In the genomic region with DNA sequence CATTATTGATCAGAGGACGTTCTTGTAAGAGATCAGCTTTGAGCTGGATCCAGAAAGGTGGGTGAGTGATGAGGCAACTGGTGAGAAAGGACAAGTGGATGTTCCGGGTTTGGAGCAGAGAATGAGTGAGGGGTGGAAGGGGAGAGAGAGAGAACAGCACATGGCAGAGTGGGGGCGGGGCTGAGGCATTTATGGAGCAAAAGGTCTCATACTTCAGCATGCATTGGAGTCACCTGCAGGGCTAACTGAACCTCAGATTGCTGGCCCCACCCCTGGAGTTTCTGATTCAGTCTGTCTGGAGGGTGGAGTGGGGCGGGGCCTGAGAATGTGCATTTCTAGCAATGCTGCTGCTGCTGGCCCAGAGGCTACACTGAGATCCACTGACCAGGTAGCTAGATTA, we compare ENCODE assay signal across 30 cellular contexts.
"Had no signal": no experiment of that assay in that cellular context is flagged by ENCODE, and none has a peak within 500 bp of the region (broad histone marks: within the 10 kb centered on the region; RNA-seq: fewer than 3 reads in every experiment).

No MANE protein-coding gene starts in this region.

- H3K27me3 ChIP-seq: ascending aorta had no signal

- H3K4me3 ChIP-seq: ascending aorta, cardiac muscle cell, SJSA1 had no signal

- H3K27ac Mint-ChIP-seq: activated B cell treated with CpG ODN at 0.5 μM for 24 hours; activated CD4-positive, alpha-beta T cell treated with anti-CD3 and anti-CD28 coated beads, Interleukin-2, amount 10 ng/mL, durations not matched to agents 24 days and 14 days; activated CD8-positive, alpha-beta T cell treated with anti-CD3 and anti-CD28 coated beads for 36 hours; activated naive CD8-positive, alpha-beta T cell treated with anti-CD3 and anti-CD28 coated beads, Interleukin-2, amount 10 ng/mL, durations not matched to agents 7 days and 5 days; activated T-cell treated with anti-CD3 and anti-CD28 coated beads, Interleukin-2, amount 50 U/mL, for 72 hours; activated T-helper 17 cell treated with anti-CD3 and anti-CD28 coated beads, Interleukin-2, amount 50 U/mL, for 72 hours; IgD-negative memory B cell; T-cell had no signal

- ATAC-seq: activated CD8-positive, alpha-beta T cell treated with anti-CD3 and anti-CD28 coated beads for 36 hours; activated T-cell treated with anti-CD3 and anti-CD28 coated beads, Interleukin-2, amount 50 U/mL, for 72 hours; activated T-helper 17 cell treated with anti-CD3 and anti-CD28 coated beads, Interleukin-2, amount 50 U/mL, for 72 hours; SK-N-SH treated with all-trans-retinoic acid at 6 μM for 48 hours; T-cell had no signal

- H3K4me1 Mint-ChIP-seq: activated B cell treated with CpG ODN at 0.5 μM for 24 hours; activated CD4-positive, alpha-beta T cell treated with anti-CD3 and anti-CD28 coated beads, Interleukin-2, amount 10 ng/mL, durations not matched to agents 24 days and 14 days had no signal

- H3K4me1 ChIP-seq: ascending aorta, SJSA1 had no signal

- DNase-seq: activated B cell treated with CpG ODN at 0.5 μM for 24 hours; activated CD4-positive, alpha-beta T cell treated with anti-CD3 and anti-CD28 coated beads, Interleukin-2, amount 10 ng/mL, durations not matched to agents 24 days and 14 days; activated CD4-positive, alpha-beta T cell treated with anti-CD3 and anti-CD28 coated beads, Interleukin-2, amount 50 U/mL, for 4 hours; activated CD4-positive, CD25-positive, alpha-beta regulatory T cell treated with anti-CD3 and anti-CD28 coated beads, Interleukin-2, amount 50 U/mL, for 72 hours; activated CD8-positive, alpha-beta T cell treated with anti-CD3 and anti-CD28 coated beads for 36 hours; activated effector memory CD4-positive, alpha-beta T cell treated with anti-CD3 and anti-CD28 coated beads, Interleukin-2, amount 50 U/mL, for 16 hours; activated naive CD4-positive, alpha-beta T cell; activated naive CD8-positive, alpha-beta T cell treated with anti-CD3 and anti-CD28 coated beads, Interleukin-2, amount 10 ng/mL, durations not matched to agents 7 days and 5 days; activated T-cell treated with anti-CD3 and anti-CD28 coated beads, Interleukin-2, amount 50 U/mL, for 1 hour; activated T-cell treated with anti-CD3 and anti-CD28 coated beads, Interleukin-2, amount 50 U/mL, for 72 hours; Karpas-422; KBM-7; NCI-H1105; NCI-H1417 treated with DMSO at 0.1 percent for 48 hours; NCI-H187 treated with DMSO at 0.1 percent for 48 hours; NCI-H2081 treated with DMSO at 0.1 percent for 48 hours; NCI-H226; NCI-H446 treated with DMSO at 0.1 percent for 48 hours; NCI-H524; SHP77 treated with DMSO at 0.1 percent for 48 hours; T-cell; T-helper 2 cell; T-helper 9 cell had no signal

- H3K36me3 Mint-ChIP-seq: activated naive CD4-positive, alpha-beta T cell treated with anti-CD3 and anti-CD28 coated beads, Interleukin-2, amount 50 U/mL, for 24 hours; activated naive CD8-positive, alpha-beta T cell treated with anti-CD3 and anti-CD28 coated beads, Interleukin-2, amount 10 ng/mL, durations not matched to agents 7 days and 5 days; IgD-negative memory B cell; T-cell had no signal

- H3K9me3 ChIP-seq: ascending aorta, SJSA1 had no signal

- H3K36me3 ChIP-seq: ascending aorta, cardiac muscle cell, SJSA1 had no signal

- H3K4me3 Mint-ChIP-seq: activated B cell treated with CpG ODN at 0.5 μM for 24 hours; activated CD4-positive, alpha-beta T cell treated with anti-CD3 and anti-CD28 coated beads, Interleukin-2, amount 10 ng/mL, durations not matched to agents 24 days and 14 days; activated CD8-positive, alpha-beta T cell treated with anti-CD3 and anti-CD28 coated beads for 36 hours; activated naive CD4-positive, alpha-beta T cell treated with anti-CD3 and anti-CD28 coated beads, Interleukin-2, amount 50 U/mL, for 24 hours; activated naive CD8-positive, alpha-beta T cell treated with anti-CD3 and anti-CD28 coated beads, Interleukin-2, amount 10 ng/mL, durations not matched to agents 7 days and 5 days; activated T-cell treated with anti-CD3 and anti-CD28 coated beads, Interleukin-2, amount 50 U/mL, for 72 hours; activated T-helper 17 cell treated with anti-CD3 and anti-CD28 coated beads, Interleukin-2, amount 50 U/mL, for 72 hours; IgD-negative memory B cell; T-cell had no signal

- H3K27ac ChIP-seq: ascending aorta, cardiac muscle cell, SJSA1 had no signal

- H3K9me3 Mint-ChIP-seq: activated B cell treated with CpG ODN at 0.5 μM for 24 hours; activated CD4-positive, alpha-beta T cell treated with anti-CD3 and anti-CD28 coated beads, Interleukin-2, amount 10 ng/mL, durations not matched to agents 24 days and 14 days; activated CD8-positive, alpha-beta T cell treated with anti-CD3 and anti-CD28 coated beads for 36 hours; activated naive CD4-positive, alpha-beta T cell treated with anti-CD3 and anti-CD28 coated beads, Interleukin-2, amount 50 U/mL, for 24 hours; activated naive CD8-positive, alpha-beta T cell treated with anti-CD3 and anti-CD28 coated beads, Interleukin-2, amount 10 ng/mL, durations not matched to agents 7 days and 5 days; activated T-helper 17 cell treated with anti-CD3 and anti-CD28 coated beads, Interleukin-2, amount 50 U/mL, for 72 hours; IgD-negative memory B cell; T-cell had no signal
